In the genomic region with DNA sequence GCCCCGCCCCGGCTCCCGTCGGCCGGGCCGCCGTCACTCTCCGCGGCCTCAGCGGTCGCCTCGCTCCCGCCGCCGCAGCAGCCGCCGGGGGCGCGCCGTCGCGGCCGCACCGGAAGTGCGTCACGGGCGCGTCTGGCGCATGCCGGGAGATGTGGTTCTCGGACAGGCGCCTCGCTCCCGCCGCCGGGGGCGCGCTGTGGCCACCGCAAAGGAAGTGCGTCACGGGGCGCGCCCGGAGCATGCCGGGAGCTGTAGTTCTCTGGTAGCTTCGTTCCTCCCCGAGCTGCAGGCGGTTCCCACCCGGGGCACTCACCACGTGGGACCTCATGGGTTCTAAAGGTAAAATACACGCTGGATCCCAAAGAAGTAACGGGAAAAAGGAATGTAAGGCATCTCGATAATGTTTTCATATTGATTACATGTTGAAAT, we compare ENCODE assay signal across 8 cellular contexts. TPM values are rescaled to one million over a fixed set of nuclear protein-coding genes. Genes with fewer than 3 reads are reported as not detected.
A peak's percentile ranks its signal among the peaks of the same experiment; 100 is the strongest.
DNase-seq lines count a peak whose midpoint lies in the region; ATAC-seq and TF ChIP-seq lines count a peak whose summit lies in the region.

A gene with protein sequence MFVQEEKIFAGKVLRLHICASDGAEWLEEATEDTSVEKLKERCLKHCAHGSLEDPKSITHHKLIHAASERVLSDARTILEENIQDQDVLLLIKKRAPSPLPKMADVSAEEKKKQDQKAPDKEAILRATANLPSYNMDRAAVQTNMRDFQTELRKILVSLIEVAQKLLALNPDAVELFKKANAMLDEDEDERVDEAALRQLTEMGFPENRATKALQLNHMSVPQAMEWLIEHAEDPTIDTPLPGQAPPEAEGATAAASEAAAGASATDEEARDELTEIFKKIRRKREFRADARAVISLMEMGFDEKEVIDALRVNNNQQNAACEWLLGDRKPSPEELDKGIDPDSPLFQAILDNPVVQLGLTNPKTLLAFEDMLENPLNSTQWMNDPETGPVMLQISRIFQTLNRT (minus strand): TSS at position 97 of the 429 bp plus-strand sequence. CDS start 211 bp downstream, outside the sequence.

- no peaks in the 10 kb centered on the region for H3K9me3 ChIP-seq in DND-41 (ENCODE audit: insufficient read depth, low read length, severe bottlenecking)

- POLR2A ChIA-PET in RWPE1 (lab: Yijun Ruan, JAX; ENCODE audit: low non-redundant PET): interaction anchor here (0.6 kb wide), 1 partner anchor 71 kb away, joined by 3 read pairs; no protein-coding TSS in a partner anchor
- POLR2A ChIA-PET in naive thymus-derived CD8-positive, alpha-beta T cell (lab: Charles Lee): interaction anchor here (0.5 to 2.4 kb wide), 8 partner anchors 18 to 284 kb away, joined by 3 to 7 read pairs (median 4); a partner anchor contains a TSS

- peak within 1 kb of the TSS; percentile 66 for H3K27ac ChIP-seq in DND-41 (ENCODE audit: low read length)
- H3K27ac ChIP-seq in RWPE1: peak within 1 kb of the TSS; percentile 90

- peak within 1 kb of the TSS; percentile 61 to 73; a peak in 3 of 4 replicates for H3K4me3 ChIP-seq in DND-41 (ENCODE audit: low read depth in 1 of 2, low read length in 2 of 2)
- peak within 1 kb of the TSS; percentile 94 for H3K4me3 ChIP-seq in LNCaP clone FGC (ENCODE audit: low read depth, low read length)
- peak within 1 kb of the TSS; percentile 76 for H3K4me3 ChIP-seq in fibroblast of mammary gland (ENCODE audit: control insufficient read depth, low read depth, low read length)

- peak within 1 kb of the TSS; percentile 69 for H3K4me2 ChIP-seq in DND-41 (ENCODE audit: insufficient read depth, low read length)

- H3K4me3 Mint-ChIP-seq in activated T-helper 17 cell treated with anti-CD3 and anti-CD28 coated beads, Interleukin-2, amount 50 U/mL, for 72 hours: peak within 1 kb of the TSS; percentile 86
- H3K4me3 Mint-ChIP-seq in naive thymus-derived CD8-positive, alpha-beta T cell: peak within 1 kb of the TSS; percentile 83 to 92 (median 86)
- peak within 1 kb of the TSS; percentile 92 to 97 for H3K4me3 Mint-ChIP-seq in stimulated activated naive B cell treated with anti-CD40 and anti-IgM and Interleukin-4, amounts not matched to agents 10 μg/mL and 1 μg/mL and 100 μg/mL, for 72 hours

- H3K4me1 ChIP-seq in DND-41 (ENCODE audit: insufficient read depth, low read length): peaks cover 35% of the 10 kb centered on the region

- CTCF ChIA-PET in RWPE1 (lab: Yijun Ruan, JAX): interaction anchor here (0.5 to 1.0 kb wide), 4 partner anchors 75 to 161 kb away, joined by 3 to 4 read pairs (median 4); no protein-coding TSS in a partner anchor

- TF ChIP-seq CTCF in DND-41 (IDR thresholded peaks at IDR 0.05; ENCODE audit: borderline replicate concordance, extremely low read depth, low read length, poor library complexity, severe bottlenecking): peak; percentile 44
- peak; percentile 39 for TF ChIP-seq CTCF in LNCaP clone FGC (IDR thresholded peaks at IDR 0.05; ENCODE audit: control insufficient read depth, extremely low read depth, insufficient read depth)
- TF ChIP-seq CTCF in RWPE1 (conservative IDR thresholded peaks at IDR 0.05; ENCODE audit: low read depth): no peak; the same call in 1 of the 2 replicates
- no peak for TF ChIP-seq CTCF in fibroblast of mammary gland (conservative IDR thresholded peaks at IDR 0.05; ENCODE audit: control insufficient read depth, insufficient read depth, low read depth, low read length)

- H3K27me3 Mint-ChIP-seq in activated T-helper 17 cell treated with anti-CD3 and anti-CD28 coated beads, Interleukin-2, amount 50 U/mL, for 72 hours: no peaks in the 10 kb centered on the region
- peaks cover 0 to 2% (median 0%) of the 10 kb centered on the region in 5 donors for H3K27me3 Mint-ChIP-seq in naive thymus-derived CD8-positive, alpha-beta T cell
- H3K27me3 Mint-ChIP-seq in stimulated activated naive B cell treated with anti-CD40 and anti-IgM and Interleukin-4, amounts not matched to agents 10 μg/mL and 1 μg/mL and 100 μg/mL, for 72 hours: peaks cover 9 to 19% of the 10 kb centered on the region in 2 donors

- H3K9me3 Mint-ChIP-seq in activated T-helper 17 cell treated with anti-CD3 and anti-CD28 coated beads, Interleukin-2, amount 50 U/mL, for 72 hours: no peaks in the 10 kb centered on the region
- H3K9me3 Mint-ChIP-seq in naive thymus-derived CD8-positive, alpha-beta T cell: no peaks in the 10 kb centered on the region
- H3K9me3 Mint-ChIP-seq in stimulated activated naive B cell treated with anti-CD40 and anti-IgM and Interleukin-4, amounts not matched to agents 10 μg/mL and 1 μg/mL and 100 μg/mL, for 72 hours: no peaks in the 10 kb centered on the region

- peak; percentile 93 for ATAC-seq in DND-41 (ENCODE audit: insufficient read depth, low read depth)
- ATAC-seq in activated T-helper 17 cell treated with anti-CD3 and anti-CD28 coated beads, Interleukin-2, amount 50 U/mL, for 72 hours (replicated peaks): peak; percentile 95
- peak; percentile 86 to 94 for ATAC-seq in naive thymus-derived CD8-positive, alpha-beta T cell
- ATAC-seq in stimulated activated naive B cell treated with anti-CD40 and anti-IgM and Interleukin-4, amounts not matched to agents 10 μg/mL and 1 μg/mL and 100 μg/mL, for 72 hours (replicated peaks): peak; percentile 92 to 95

- H3K36me3 ChIP-seq in DND-41 (ENCODE audit: insufficient read depth, low read length): peaks cover 5% of the 10 kb centered on the region

- peak within 1 kb of the TSS; percentile 70 for H2AFZ ChIP-seq in DND-41 (ENCODE audit: low read depth, low read length)

- no peaks in the 10 kb centered on the region for H3K27me3 ChIP-seq in DND-41 (ENCODE audit: insufficient read depth, low read length, poor library complexity)

- H3K79me2 ChIP-seq in DND-41 (ENCODE audit: insufficient read depth, low read length): peaks cover 44% of the 10 kb centered on the region

- DNase-seq in DND-41 (peak; percentile 94), H4 (ENCODE audit: low spot score) (peak; percentile 91), LNCaP clone FGC (ENCODE audit: low read depth) (peak; percentile 79), RWPE1 (ENCODE audit: low spot score) (peak; percentile 99), fibroblast of mammary gland (ENCODE audit: low read depth) (peak; percentile 91)
- peak; percentile 89 to 96 (median 94) for DNase-seq in naive thymus-derived CD8-positive, alpha-beta T cell
- DNase-seq in stimulated activated naive B cell treated with anti-CD40 and anti-IgM and Interleukin-4, amounts not matched to agents 10 μg/mL and 1 μg/mL and 100 μg/mL, for 72 hours: peak; percentile 94

- H3K27ac Mint-ChIP-seq in activated T-helper 17 cell treated with anti-CD3 and anti-CD28 coated beads, Interleukin-2, amount 50 U/mL, for 72 hours: peak within 1 kb of the TSS; percentile 84
- H3K27ac Mint-ChIP-seq in naive thymus-derived CD8-positive, alpha-beta T cell: peak within 1 kb of the TSS; percentile 72 to 92 (median 86)
- H3K27ac Mint-ChIP-seq in stimulated activated naive B cell treated with anti-CD40 and anti-IgM and Interleukin-4, amounts not matched to agents 10 μg/mL and 1 μg/mL and 100 μg/mL, for 72 hours: peak within 1 kb of the TSS; percentile 93

- peaks cover 21% of the 10 kb centered on the region for H3K4me1 Mint-ChIP-seq in activated T-helper 17 cell treated with anti-CD3 and anti-CD28 coated beads, Interleukin-2, amount 50 U/mL, for 72 hours
- peaks cover 8 to 40% (median 35%) of the 10 kb centered on the region in 4 donors for H3K4me1 Mint-ChIP-seq in naive thymus-derived CD8-positive, alpha-beta T cell
- H3K4me1 Mint-ChIP-seq in stimulated activated naive B cell treated with anti-CD40 and anti-IgM and Interleukin-4, amounts not matched to agents 10 μg/mL and 1 μg/mL and 100 μg/mL, for 72 hours: peaks cover 26 to 40% of the 10 kb centered on the region in 2 donors

- H3K36me3 Mint-ChIP-seq in activated T-helper 17 cell treated with anti-CD3 and anti-CD28 coated beads, Interleukin-2, amount 50 U/mL, for 72 hours (ENCODE audit: low read depth): no peaks in the 10 kb centered on the region
- no peaks in the 10 kb centered on the region for H3K36me3 Mint-ChIP-seq in naive thymus-derived CD8-positive, alpha-beta T cell
- H3K36me3 Mint-ChIP-seq in stimulated activated naive B cell treated with anti-CD40 and anti-IgM and Interleukin-4, amounts not matched to agents 10 μg/mL and 1 μg/mL and 100 μg/mL, for 72 hours: no peaks in the 10 kb centered on the region

- H3K9ac ChIP-seq in DND-41 (ENCODE audit: low read depth, low read length): peak within 1 kb of the TSS; percentile 72

- peaks cover 25% of the 10 kb centered on the region for H4K20me1 ChIP-seq in DND-41 (ENCODE audit: insufficient read depth, low read length)

RNA-seq across cellular contexts. Expression of the gene that starts here (rescaled TPM):
- 35.2 and 41.3 TPM in 2 replicates for total RNA-seq in H4 (2014; rRNA removed; shearing (Covaris generic))
- 10 to 100 TPM; 37.8 to 39.8 TPM for total RNA-seq in activated T-helper 17 cell treated with anti-CD3 and anti-CD28 coated beads, Interleukin-2, amount 50 U/mL, for 72 hours
- total RNA-seq in naive thymus-derived CD8-positive, alpha-beta T cell: 10 to 100 TPM; 28.3 to 28.9 TPM
- polyA plus RNA-seq in naive thymus-derived CD8-positive, alpha-beta T cell: 10 to 100 TPM; 19.4 to 24.7 (median 20.8) TPM

Comparison
In these comparisons a context has a peak if more than half of its experiments do, and no peak if none do; other contexts are left out.
1. Peak in every context shown above with its lines: DNase-seq, ATAC-seq, H3K4me3 ChIP-seq and H3K27ac ChIP-seq.
2. CTCF ChIP-seq: peak in DND-41 (single experiment) and LNCaP clone FGC (single experiment); none in RWPE1 (single experiment) and fibroblast of mammary gland (single experiment).